ENCODE assay signal across 7 cellular contexts in the genomic region with DNA sequence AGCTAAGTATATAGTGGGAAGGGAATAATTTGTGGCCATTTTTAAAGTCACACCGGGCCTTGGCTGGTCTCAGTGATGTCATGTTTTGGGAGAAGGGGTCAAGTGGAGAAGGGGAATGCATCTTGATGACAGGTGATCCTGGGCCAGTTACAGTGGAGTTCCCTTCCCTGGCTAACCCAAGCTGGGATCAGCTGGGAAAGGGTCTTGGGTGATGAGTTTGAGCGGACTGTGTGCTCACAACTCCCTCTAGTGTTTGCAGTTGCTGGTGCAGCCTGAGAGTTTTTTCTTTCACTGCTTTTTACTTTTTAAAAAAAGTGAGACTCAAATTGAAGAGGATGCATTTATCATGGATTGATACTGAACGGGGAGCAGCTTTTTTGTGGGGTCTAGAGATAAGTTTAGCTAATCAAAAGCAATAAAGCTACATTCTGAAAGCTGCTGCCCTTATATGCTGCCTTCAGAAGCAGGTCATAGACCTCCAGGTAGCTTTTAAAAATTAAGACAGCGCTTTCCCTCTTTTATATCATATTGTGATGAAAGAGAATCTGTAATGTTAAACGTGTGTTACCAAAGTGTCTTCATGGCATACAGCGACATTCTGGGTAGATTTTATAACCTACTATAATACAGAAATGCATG.
DNase-seq lines count a peak whose midpoint lies in the region; ATAC-seq and TF ChIP-seq lines count a peak whose summit lies in the region.

No MANE protein-coding gene starts in this region.

- DNase-seq in DMS114 treated with DMSO at 0.1 percent for 48 hours (lab: John Stamatoyannopoulos, UW; ENCODE audit: unreplicated experiment) (peak; percentile 7), NCI-H526 treated with DMSO at 0.1 percent for 48 hours (lab: John Stamatoyannopoulos, UW) (peak; percentile 74), ecto neural progenitor cell (ENCODE audit: low spot score) (peak; percentile 61), mucosa of descending colon (peak in 1 of 3 donors; percentile 58)
- no peak for DNase-seq in T-helper 2 cell treated with Interferon-gamma antibody and Interleukin-4, amounts not matched to agents 5 μg/mL and 100 μg/mL, for 36 hours (ENCODE audit: low spot score)

- no peaks in the 10 kb centered on the region for H3K4me1 ChIP-seq in mucosa of descending colon (ENCODE audit: low read depth)

- H3K36me3 Mint-ChIP-seq in T-helper 2 cell treated with Interferon-gamma antibody and Interleukin-4, amounts not matched to agents 5 μg/mL and 100 μg/mL, for 36 hours (ENCODE audit: low read depth): no peaks in the 10 kb centered on the region

- no peaks in the 10 kb centered on the region for H3K9me3 ChIP-seq in mucosa of descending colon

- no peaks in the 10 kb centered on the region for H3K36me3 ChIP-seq in mucosa of descending colon (ENCODE audit: low read depth)

- H3K4me3 Mint-ChIP-seq in T-helper 2 cell treated with Interferon-gamma antibody and Interleukin-4, amounts not matched to agents 5 μg/mL and 100 μg/mL, for 36 hours: no peak overlapping the region

- intact Hi-C loops in mucosa of descending colon (cut with DNase I, micrococcal nuclease): loop anchor here (10.0 kb wide), 1 partner anchor 238 kb away; no protein-coding TSS in a partner anchor

- no peaks in the 10 kb centered on the region for H3K9me3 Mint-ChIP-seq in T-helper 2 cell treated with Interferon-gamma antibody and Interleukin-4, amounts not matched to agents 5 μg/mL and 100 μg/mL, for 36 hours

- H3K4me3 ChIP-seq in mucosa of descending colon: no peak overlapping the region

- TF ChIP-seq CTCF in mucosa of descending colon (IDR thresholded peaks at IDR 0.05): peak; percentile 64

- H3K4me1 Mint-ChIP-seq in T-helper 2 cell treated with Interferon-gamma antibody and Interleukin-4, amounts not matched to agents 5 μg/mL and 100 μg/mL, for 36 hours (ENCODE audit: low read depth): no peaks in the 10 kb centered on the region

- peaks cover 5% of the 10 kb centered on the region for H3K27me3 Mint-ChIP-seq in T-helper 2 cell treated with Interferon-gamma antibody and Interleukin-4, amounts not matched to agents 5 μg/mL and 100 μg/mL, for 36 hours (ENCODE audit: low read depth)

- H3K27ac Mint-ChIP-seq in T-helper 2 cell treated with Interferon-gamma antibody and Interleukin-4, amounts not matched to agents 5 μg/mL and 100 μg/mL, for 36 hours: no peak overlapping the region

- ATAC-seq in GM19035 (IDR thresholded peaks at IDR 0.05; ENCODE audit: unreplicated experiment): peak; percentile 62
- peak; percentile 63 for ATAC-seq in mucosa of descending colon
- no peak for ATAC-seq in GM19023 (IDR thresholded peaks at IDR 0.05; ENCODE audit: unreplicated experiment)
